ENCODE assay signal across 15 cellular contexts in the genomic region with DNA sequence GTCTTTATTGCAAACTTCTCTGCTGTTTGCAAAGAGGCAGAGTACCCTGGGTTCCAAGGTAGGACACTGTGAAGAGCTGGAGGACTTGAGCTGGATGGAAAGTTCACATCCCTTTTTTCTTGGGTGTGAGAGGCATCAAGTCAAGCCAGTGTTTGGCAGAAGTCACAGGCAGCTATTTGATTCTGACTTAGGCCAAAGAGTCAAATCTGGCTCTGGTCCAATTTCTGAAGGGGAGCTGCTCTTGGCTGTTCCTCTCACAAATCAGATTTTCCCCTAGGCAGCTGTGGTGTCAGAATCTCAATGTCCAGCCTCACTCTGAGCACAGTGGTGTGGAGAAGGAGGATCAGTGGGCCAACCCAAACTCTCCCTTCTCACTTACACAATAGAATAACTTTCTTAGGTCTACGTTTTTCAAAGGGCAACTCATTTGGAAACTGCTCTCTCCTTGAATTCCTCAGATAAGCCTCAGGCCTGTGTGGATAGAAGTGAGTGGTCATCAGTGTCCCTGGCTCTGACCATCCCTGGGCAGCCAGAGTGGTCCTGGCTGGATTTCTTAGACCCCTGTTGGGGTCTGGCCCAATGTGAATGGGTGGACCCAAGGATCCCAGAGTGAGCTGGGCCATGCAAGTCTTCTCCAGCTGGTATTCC. TPM values are rescaled to one million over a fixed set of nuclear protein-coding genes. Genes with fewer than 3 reads are reported as not detected.
A peak's percentile ranks its signal among the peaks of the same experiment; 100 is the strongest.
DNase-seq lines count a peak whose midpoint lies in the region; ATAC-seq and TF ChIP-seq lines count a peak whose summit lies in the region.
"Had no signal": no experiment of that assay in that cellular context is flagged by ENCODE, and none has a peak within 500 bp of the region (broad histone marks: within the 10 kb centered on the region; RNA-seq: fewer than 3 reads in every experiment).

No MANE protein-coding gene starts in this region.

- ATAC-seq in right cardiac atrium, result peak; percentile 87 to 93

- H3K4me1 ChIP-seq in right cardiac atrium (ENCODE audit: control insufficient read depth, insufficient read depth, low read length), result peaks cover 12% of the 10 kb centered on the region
- H3K4me1 ChIP-seq in tibial artery, result peaks cover 0 to 80% (median 55%) of the 10 kb centered on the region in 4 donors

- intact Hi-C loops in right cardiac atrium (cut with DNase I) (no loop called here), tibial artery (cut with DNase I; ENCODE audit: low total_unique reads) (no loop called here)

- H3K4me3 ChIP-seq in right cardiac atrium (ENCODE audit: low read length), result no peak overlapping the region
- H3K4me3 ChIP-seq in tibial artery, result peak overlapping the region in 1 of 2 donors; percentile 5
- H3K4me3 ChIP-seq: transverse colon had no signal

- H3K36me3 ChIP-seq in tibial artery, result no peaks in the 10 kb centered on the region
- H3K36me3 ChIP-seq: transverse colon, WERI-Rb-1 had no signal

- no peaks in the 10 kb centered on the region for H3K27me3 ChIP-seq in right cardiac atrium (ENCODE audit: control insufficient read depth, insufficient read depth)
- no peaks in the 10 kb centered on the region for H3K27me3 ChIP-seq in tibial artery
- H3K27me3 ChIP-seq: transverse colon had no signal

- WGBS in right cardiac atrium, result 20% methylated on average over 1 of the region's 1 CpG

- H3K9me3 ChIP-seq in right cardiac atrium (ENCODE audit: control insufficient read depth, low read length) (no peaks in the 10 kb centered on the region), tibial artery (peaks cover 0 to 6% (median 0%) of the 10 kb centered on the region in 3 donors)
- H3K9me3 ChIP-seq: transverse colon had no signal

- H3K27ac ChIP-seq in right cardiac atrium (ENCODE audit: low read length), result peak overlapping the region; percentile 83
- H3K27ac ChIP-seq in tibial artery, result peak overlapping the region; percentile 57 to 74
- H3K27ac ChIP-seq: WERI-Rb-1 had no signal

- no peak for TF ChIP-seq CTCF in tibial artery (IDR thresholded peaks at IDR 0.05)

- peak; percentile 40 for DNase-seq in NCI-H345 (lab: John Stamatoyannopoulos, UW)
- DNase-seq in NCI-H345 treated with DMSO at 0.1 percent for 48 hours (lab: John Stamatoyannopoulos, UW; ENCODE audit: unreplicated experiment), result no peak
- DNase-seq in astrocyte of the hippocampus (ENCODE audit: low read depth, low spot score), result peak; percentile 63
- DNase-seq in right cardiac atrium, result peak in 2 of 3 donors; percentile 41 to 54
- peak; percentile 73 to 86 for DNase-seq in tibial artery
- DNase-seq in activated CD4-positive, alpha-beta T cell treated with anti-CD3 and anti-CD28 coated beads for 48 hours, result no peak
- DNase-seq in GM19238 (ENCODE audit: insufficient read length, low spot score), result no peak
- DNase-seq in NCI-H187 (lab: John Stamatoyannopoulos, UW), result no peak
- DNase-seq: activated CD8-positive, alpha-beta memory T cell treated with anti-CD3 and anti-CD28 coated beads, Interleukin-2, amount 50 U/mL, for 4 hours; COR-L47; effector CD4-positive, alpha-beta T cell; nephron progenitor cell; small intestine; transverse colon; WERI-Rb-1 had no signal

RNA-seq across cellular contexts. Expression of a gene that starts 18.2 kb away (rescaled TPM):
- 10 to 100 TPM; 44.6 to 57.6 (median 47.6) TPM for total RNA-seq in right cardiac atrium
- polyA plus RNA-seq in right cardiac atrium, result 22.9 TPM

Comparison
In these comparisons a context has a peak if more than half of its experiments do, and no peak if none do; other contexts are left out.
1. DNase-seq: peak in NCI-H345 (single experiment), astrocyte of the hippocampus (single experiment), right cardiac atrium (2 of 3) and tibial artery (2 of 2); none in NCI-H345 treated with DMSO at 0.1 percent for 48 hours (single experiment), activated CD4-positive, alpha-beta T cell treated with anti-CD3 and anti-CD28 coated beads for 48 hours (single experiment), GM19238 (single experiment) and NCI-H187 (0 of 2).